Comparison of ENCODE assay signal across 26 cellular contexts in genomic region chr2:129847043-129847442, GRCh38.
"Had no signal": no experiment of that assay in that cellular context is flagged by ENCODE, and none has a peak within 500 bp of the region (broad histone marks: within the 10 kb centered on the region; RNA-seq: fewer than 3 reads in every experiment).

No MANE protein-coding gene starts in this region.

- H3K79me2 ChIP-seq: parathyroid adenoma had no signal

- H3K9me3 Mint-ChIP-seq: effector memory CD8-positive, alpha-beta T cell; natural killer cell treated with Interleukin-12 subunit alpha and Interleukin-12 subunit beta and Interleukin-15 and Interleukin-18, amount 100 ng/mL, for 72 hours had no signal

- H3K27me3 ChIP-seq: esophagus muscularis mucosa, gastrocnemius medialis, neutrophil, right lobe of liver, suprapubic skin, transverse colon, upper lobe of right lung, uterus had no signal

- DNase-seq: cortex of kidney; effector memory CD8-positive, alpha-beta T cell; gastrocnemius medialis; head of caudate nucleus; kidney; mesenchymal stem cell; mucosa of descending colon; naive B cell; right lobe of liver; small intestine; stimulated activated CD4-positive, alpha-beta T cell treated with anti-CD3 and anti-CD28 coated beads, Interleukin-15, amount 100 ng/mL, for 24 hours; stimulated activated CD4-positive, alpha-beta T cell treated with anti-CD3 and anti-CD28 coated beads, Interleukin-2, amount 100 ng/mL, for 48 hours; stimulated activated naive B cell treated with anti-CD40 and anti-IgM and Interleukin-4, amounts not matched to agents 10 μg/mL and 1 μg/mL and 100 μg/mL, for 72 hours; transverse colon; upper lobe of right lung; uterus had no signal

- H3K4me1 ChIP-seq: esophagus muscularis mucosa, gastrocnemius medialis, parathyroid adenoma, right lobe of liver, suprapubic skin, transverse colon, upper lobe of right lung, uterus had no signal

- H3K27ac ChIP-seq: epithelial cell of prostate, esophagus muscularis mucosa, gastrocnemius medialis, neutrophil, parathyroid adenoma, right lobe of liver, suprapubic skin, transverse colon, upper lobe of right lung, uterus had no signal

- H3K27ac Mint-ChIP-seq: effector memory CD8-positive, alpha-beta T cell; natural killer cell treated with Interleukin-12 subunit alpha and Interleukin-12 subunit beta and Interleukin-15 and Interleukin-18, amount 100 ng/mL, for 72 hours; progenitor cell of endocrine pancreas; stimulated activated naive B cell treated with anti-CD40 and anti-IgM and Interleukin-4, amounts not matched to agents 10 μg/mL and 1 μg/mL and 100 μg/mL, for 72 hours; stimulated activated naive CD8-positive, alpha-beta T cell treated with anti-CD3 and anti-CD28 coated beads, Interleukin-15, Interleukin-2, amounts not matched to agents 100 ng/mL and 50 ng/mL, for 24 hours had no signal

- H3K9ac ChIP-seq: parathyroid adenoma had no signal

- H2AFZ ChIP-seq: parathyroid adenoma had no signal

- ATAC-seq: effector memory CD8-positive, alpha-beta T cell; gastrocnemius medialis; left lobe of liver; mucosa of descending colon; natural killer cell treated with Interleukin-12 subunit alpha and Interleukin-12 subunit beta and Interleukin-15 and Interleukin-18, amount 100 ng/mL, for 72 hours; right lobe of liver; upper lobe of right lung had no signal

- H3K36me3 ChIP-seq: esophagus muscularis mucosa, gastrocnemius medialis, neutrophil, right lobe of liver, suprapubic skin, transverse colon, upper lobe of right lung, uterus had no signal

- H3K36me3 Mint-ChIP-seq: naive B cell; natural killer cell treated with Interleukin-12 subunit alpha and Interleukin-12 subunit beta and Interleukin-15 and Interleukin-18, amount 100 ng/mL, for 72 hours; stimulated activated naive B cell treated with anti-CD40 and anti-IgM and Interleukin-4, amounts not matched to agents 10 μg/mL and 1 μg/mL and 100 μg/mL, for 72 hours had no signal

- H3K9me3 ChIP-seq: esophagus muscularis mucosa, gastrocnemius medialis, mucosa of descending colon, neutrophil, right lobe of liver, suprapubic skin, transverse colon, upper lobe of right lung, uterus had no signal

- H3K4me3 ChIP-seq: esophagus muscularis mucosa, gastrocnemius medialis, lung, mucosa of descending colon, right lobe of liver, suprapubic skin, transverse colon, upper lobe of right lung, uterus had no signal
